In genomic region chr6:9657994-9658393, GRCh38 we compare ENCODE assay signal across 2 cellular contexts.
TF ChIP-seq lines count a peak whose summit lies in the region.

No MANE protein-coding gene starts in this region.

TF ChIP-seq in SK-N-SH, 30 proteins besides CTCF, POLR2A, EP300 and RAD21 (continued from another document):
- TF ChIP-seq REST (IDR thresholded peaks at IDR 0.05; ENCODE audit: low read depth, low read length) (no peak), ELF1 (IDR thresholded peaks at IDR 0.05) (no peak)

TF ChIP-seq in SK-N-SH treated with all-trans-retinoic acid at 6 μM for 48 hours, 23 proteins besides CTCF, POLR2A, EP300 and RAD21 (continued from another document):
- TF ChIP-seq TCF4 (CRISPR knock-in tag; IDR thresholded peaks at IDR 0.05; ENCODE audit: borderline replicate concordance) (no peak), ZFP30 (CRISPR knock-in tag; IDR thresholded peaks at IDR 0.05) (no peak), RARB (CRISPR knock-in tag; IDR thresholded peaks at IDR 0.05) (no peak), GLIS3 (CRISPR knock-in tag; IDR thresholded peaks at IDR 0.05) (no peak), CREB5 (CRISPR knock-in tag; IDR thresholded peaks at IDR 0.05; ENCODE audit: low read depth) (no peak), ARNTL (CRISPR knock-in tag; IDR thresholded peaks at IDR 0.05; ENCODE audit: borderline replicate concordance, low read depth) (no peak), ZC3H10 (CRISPR knock-in tag; IDR thresholded peaks at IDR 0.05) (no peak), ZFP3 (CRISPR knock-in tag; IDR thresholded peaks at IDR 0.05) (no peak)
